ENCODE assay signal across 2 cellular contexts in the genomic region with DNA sequence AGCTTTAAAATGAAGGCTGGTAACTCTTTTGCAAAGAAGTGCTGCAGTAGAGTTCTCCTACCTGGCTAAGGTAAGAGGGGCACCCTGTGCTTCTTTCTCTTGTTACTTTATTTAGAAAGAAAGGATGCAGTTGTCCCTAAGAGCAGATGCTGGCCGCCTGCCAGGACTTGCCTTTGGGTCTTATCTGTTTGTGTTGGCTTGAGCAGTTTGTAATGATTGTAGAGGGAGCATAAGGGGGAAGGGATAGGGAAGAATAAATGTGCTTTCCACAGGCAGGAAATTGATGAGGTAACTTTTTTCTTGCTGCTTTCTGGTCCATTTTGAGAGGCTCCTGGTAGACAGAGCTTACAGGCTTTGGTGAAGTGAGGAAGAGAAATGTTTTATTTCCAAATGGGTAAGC.
TF ChIP-seq lines count a peak whose summit lies in the region.

No MANE protein-coding gene starts in this region.

TF ChIP-seq in IMR-90, 13 proteins besides CTCF, POLR2A, EP300 and RAD21 (continued from another document):
- TF ChIP-seq, protein P1, sequence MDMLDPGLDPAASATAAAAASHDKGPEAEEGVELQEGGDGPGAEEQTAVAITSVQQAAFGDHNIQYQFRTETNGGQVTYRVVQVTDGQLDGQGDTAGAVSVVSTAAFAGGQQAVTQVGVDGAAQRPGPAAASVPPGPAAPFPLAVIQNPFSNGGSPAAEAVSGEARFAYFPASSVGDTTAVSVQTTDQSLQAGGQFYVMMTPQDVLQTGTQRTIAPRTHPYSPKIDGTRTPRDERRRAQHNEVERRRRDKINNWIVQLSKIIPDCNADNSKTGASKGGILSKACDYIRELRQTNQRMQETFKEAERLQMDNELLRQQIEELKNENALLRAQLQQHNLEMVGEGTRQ (IDR thresholded peaks at IDR 0.05; ENCODE audit: low read depth, low read length): no peak
- TF ChIP-seq NFE2L2 (IDR thresholded peaks at IDR 0.05; ENCODE audit: low read depth, low read length): no peak
- no peak for TF ChIP-seq MAZ (IDR thresholded peaks at IDR 0.05; ENCODE audit: borderline replicate concordance, low read depth, low read length)
- no peak for TF ChIP-seq RCOR1 (IDR thresholded peaks at IDR 0.05; ENCODE audit: insufficient replicate concordance, low read length)
- TF ChIP-seq, protein P2, sequence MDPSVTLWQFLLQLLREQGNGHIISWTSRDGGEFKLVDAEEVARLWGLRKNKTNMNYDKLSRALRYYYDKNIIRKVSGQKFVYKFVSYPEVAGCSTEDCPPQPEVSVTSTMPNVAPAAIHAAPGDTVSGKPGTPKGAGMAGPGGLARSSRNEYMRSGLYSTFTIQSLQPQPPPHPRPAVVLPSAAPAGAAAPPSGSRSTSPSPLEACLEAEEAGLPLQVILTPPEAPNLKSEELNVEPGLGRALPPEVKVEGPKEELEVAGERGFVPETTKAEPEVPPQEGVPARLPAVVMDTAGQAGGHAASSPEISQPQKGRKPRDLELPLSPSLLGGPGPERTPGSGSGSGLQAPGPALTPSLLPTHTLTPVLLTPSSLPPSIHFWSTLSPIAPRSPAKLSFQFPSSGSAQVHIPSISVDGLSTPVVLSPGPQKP (IDR thresholded peaks at IDR 0.05; ENCODE audit: borderline replicate concordance, low read depth, low read length): no peak
- no peak for TF ChIP-seq MAFK (IDR thresholded peaks at IDR 0.05; ENCODE audit: low read depth, low read length)
- no peak for TF ChIP-seq BHLHE40 (IDR thresholded peaks at IDR 0.05; ENCODE audit: low read depth, low read length)
- no peak for TF ChIP-seq SMC3 (IDR thresholded peaks at IDR 0.05; ENCODE audit: low read depth, low read length)
- TF ChIP-seq MXI1 (IDR thresholded peaks at IDR 0.05; ENCODE audit: borderline replicate concordance, low read depth, low read length): no peak
- no peak for TF ChIP-seq CEBPB (IDR thresholded peaks at IDR 0.05; ENCODE audit: low read depth, low read length)
- TF ChIP-seq FOS (IDR thresholded peaks at IDR 0.05; ENCODE audit: low read depth, low read length): no peak
TF ChIP-seq in IMR-90: peak in this region for 0.

TF ChIP-seq in SK-N-SH treated with all-trans-retinoic acid at 6 μM for 48 hours, 23 proteins besides CTCF, POLR2A, EP300 and RAD21 (continued from another document):
- TF ChIP-seq, protein P3, sequence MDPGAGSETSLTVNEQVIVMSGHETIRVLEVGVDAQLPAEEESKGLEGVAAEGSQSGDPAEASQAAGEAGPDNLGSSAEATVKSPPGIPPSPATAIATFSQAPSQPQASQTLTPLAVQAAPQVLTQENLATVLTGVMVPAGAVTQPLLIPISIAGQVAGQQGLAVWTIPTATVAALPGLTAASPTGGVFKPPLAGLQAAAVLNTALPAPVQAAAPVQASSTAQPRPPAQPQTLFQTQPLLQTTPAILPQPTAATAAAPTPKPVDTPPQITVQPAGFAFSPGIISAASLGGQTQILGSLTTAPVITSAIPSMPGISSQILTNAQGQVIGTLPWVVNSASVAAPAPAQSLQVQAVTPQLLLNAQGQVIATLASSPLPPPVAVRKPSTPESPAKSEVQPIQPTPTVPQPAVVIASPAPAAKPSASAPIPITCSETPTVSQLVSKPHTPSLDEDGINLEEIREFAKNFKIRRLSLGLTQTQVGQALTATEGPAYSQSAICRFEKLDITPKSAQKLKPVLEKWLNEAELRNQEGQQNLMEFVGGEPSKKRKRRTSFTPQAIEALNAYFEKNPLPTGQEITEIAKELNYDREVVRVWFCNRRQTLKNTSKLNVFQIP (CRISPR knock-in tag; IDR thresholded peaks at IDR 0.05; ENCODE audit: borderline replicate concordance, low read depth): no peak
- TF ChIP-seq ZFP3 (CRISPR knock-in tag; IDR thresholded peaks at IDR 0.05): no peak
- TF ChIP-seq, protein P4, sequence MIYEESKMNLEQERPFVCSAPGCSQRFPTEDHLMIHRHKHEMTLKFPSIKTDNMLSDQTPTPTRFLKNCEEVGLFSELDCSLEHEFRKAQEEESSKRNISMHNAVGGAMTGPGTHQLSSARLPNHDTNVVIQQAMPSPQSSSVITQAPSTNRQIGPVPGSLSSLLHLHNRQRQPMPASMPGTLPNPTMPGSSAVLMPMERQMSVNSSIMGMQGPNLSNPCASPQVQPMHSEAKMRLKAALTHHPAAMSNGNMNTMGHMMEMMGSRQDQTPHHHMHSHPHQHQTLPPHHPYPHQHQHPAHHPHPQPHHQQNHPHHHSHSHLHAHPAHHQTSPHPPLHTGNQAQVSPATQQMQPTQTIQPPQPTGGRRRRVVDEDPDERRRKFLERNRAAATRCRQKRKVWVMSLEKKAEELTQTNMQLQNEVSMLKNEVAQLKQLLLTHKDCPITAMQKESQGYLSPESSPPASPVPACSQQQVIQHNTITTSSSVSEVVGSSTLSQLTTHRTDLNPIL (CRISPR knock-in tag; IDR thresholded peaks at IDR 0.05; ENCODE audit: low read depth): no peak
- TF ChIP-seq SNAI2 (CRISPR knock-in tag; IDR thresholded peaks at IDR 0.05): no peak
- TF ChIP-seq TCF4 (CRISPR knock-in tag; IDR thresholded peaks at IDR 0.05; ENCODE audit: borderline replicate concordance): no peak
- TF ChIP-seq GLIS3 (CRISPR knock-in tag; IDR thresholded peaks at IDR 0.05): no peak
- TF ChIP-seq RARB (CRISPR knock-in tag; IDR thresholded peaks at IDR 0.05): no peak
- no peak for TF ChIP-seq ZFP30 (CRISPR knock-in tag; IDR thresholded peaks at IDR 0.05)
- TF ChIP-seq BACH2 (CRISPR knock-in tag; IDR thresholded peaks at IDR 0.05; ENCODE audit: borderline replicate concordance): no peak
- no peak for TF ChIP-seq TOX (CRISPR knock-in tag; IDR thresholded peaks at IDR 0.05; ENCODE audit: borderline replicate concordance)
- TF ChIP-seq, protein P5, sequence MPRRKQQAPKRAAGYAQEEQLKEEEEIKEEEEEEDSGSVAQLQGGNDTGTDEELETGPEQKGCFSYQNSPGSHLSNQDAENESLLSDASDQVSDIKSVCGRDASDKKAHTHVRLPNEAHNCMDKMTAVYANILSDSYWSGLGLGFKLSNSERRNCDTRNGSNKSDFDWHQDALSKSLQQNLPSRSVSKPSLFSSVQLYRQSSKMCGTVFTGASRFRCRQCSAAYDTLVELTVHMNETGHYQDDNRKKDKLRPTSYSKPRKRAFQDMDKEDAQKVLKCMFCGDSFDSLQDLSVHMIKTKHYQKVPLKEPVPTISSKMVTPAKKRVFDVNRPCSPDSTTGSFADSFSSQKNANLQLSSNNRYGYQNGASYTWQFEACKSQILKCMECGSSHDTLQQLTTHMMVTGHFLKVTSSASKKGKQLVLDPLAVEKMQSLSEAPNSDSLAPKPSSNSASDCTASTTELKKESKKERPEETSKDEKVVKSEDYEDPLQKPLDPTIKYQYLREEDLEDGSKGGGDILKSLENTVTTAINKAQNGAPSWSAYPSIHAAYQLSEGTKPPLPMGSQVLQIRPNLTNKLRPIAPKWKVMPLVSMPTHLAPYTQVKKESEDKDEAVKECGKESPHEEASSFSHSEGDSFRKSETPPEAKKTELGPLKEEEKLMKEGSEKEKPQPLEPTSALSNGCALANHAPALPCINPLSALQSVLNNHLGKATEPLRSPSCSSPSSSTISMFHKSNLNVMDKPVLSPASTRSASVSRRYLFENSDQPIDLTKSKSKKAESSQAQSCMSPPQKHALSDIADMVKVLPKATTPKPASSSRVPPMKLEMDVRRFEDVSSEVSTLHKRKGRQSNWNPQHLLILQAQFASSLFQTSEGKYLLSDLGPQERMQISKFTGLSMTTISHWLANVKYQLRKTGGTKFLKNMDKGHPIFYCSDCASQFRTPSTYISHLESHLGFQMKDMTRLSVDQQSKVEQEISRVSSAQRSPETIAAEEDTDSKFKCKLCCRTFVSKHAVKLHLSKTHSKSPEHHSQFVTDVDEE (CRISPR knock-in tag; IDR thresholded peaks at IDR 0.05): no peak
- no peak for TF ChIP-seq ZC3H10 (CRISPR knock-in tag; IDR thresholded peaks at IDR 0.05)
- TF ChIP-seq ZNF8 (CRISPR knock-in tag; IDR thresholded peaks at IDR 0.05): no peak
- TF ChIP-seq, protein P6, sequence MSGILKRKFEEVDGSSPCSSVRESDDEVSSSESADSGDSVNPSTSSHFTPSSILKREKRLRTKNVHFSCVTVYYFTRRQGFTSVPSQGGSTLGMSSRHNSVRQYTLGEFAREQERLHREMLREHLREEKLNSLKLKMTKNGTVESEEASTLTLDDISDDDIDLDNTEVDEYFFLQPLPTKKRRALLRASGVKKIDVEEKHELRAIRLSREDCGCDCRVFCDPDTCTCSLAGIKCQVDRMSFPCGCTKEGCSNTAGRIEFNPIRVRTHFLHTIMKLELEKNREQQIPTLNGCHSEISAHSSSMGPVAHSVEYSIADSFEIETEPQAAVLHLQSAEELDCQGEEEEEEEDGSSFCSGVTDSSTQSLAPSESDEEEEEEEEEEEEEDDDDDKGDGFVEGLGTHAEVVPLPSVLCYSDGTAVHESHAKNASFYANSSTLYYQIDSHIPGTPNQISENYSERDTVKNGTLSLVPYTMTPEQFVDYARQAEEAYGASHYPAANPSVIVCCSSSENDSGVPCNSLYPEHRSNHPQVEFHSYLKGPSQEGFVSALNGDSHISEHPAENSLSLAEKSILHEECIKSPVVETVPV (CRISPR knock-in tag; IDR thresholded peaks at IDR 0.05): no peak
TF ChIP-seq in SK-N-SH treated with all-trans-retinoic acid at 6 μM for 48 hours: peak in this region for 0.
